17 cellular contexts compared by ENCODE assay signal in the genomic region with DNA sequence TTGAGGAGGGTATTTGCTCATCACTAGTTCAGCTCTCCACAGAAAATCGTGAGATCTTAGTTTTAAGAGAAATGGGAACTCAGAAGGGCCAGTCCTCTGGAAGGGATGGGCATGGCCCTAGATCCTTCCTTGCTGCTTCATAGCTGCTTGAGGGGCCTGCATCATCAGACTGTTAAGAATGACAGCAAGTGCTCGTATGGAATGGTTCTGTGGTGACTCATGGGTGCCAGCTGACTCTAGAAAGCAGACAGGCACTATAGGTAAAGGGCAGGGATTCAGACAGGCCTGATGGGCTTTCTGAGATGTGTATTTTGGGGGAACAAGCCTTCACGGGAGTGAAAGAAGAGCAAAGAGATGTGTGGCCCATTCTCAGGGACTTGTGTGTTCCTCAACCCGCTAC.
DNase-seq lines count a peak whose midpoint lies in the region; ATAC-seq and TF ChIP-seq lines count a peak whose summit lies in the region.
"Had no signal": no experiment of that assay in that cellular context is flagged by ENCODE, and none has a peak within 500 bp of the region (broad histone marks: within the 10 kb centered on the region; RNA-seq: fewer than 3 reads in every experiment).

No MANE protein-coding gene starts in this region.

- H3K4me1 ChIP-seq in foreskin keratinocyte, result peaks cover 10% of the 10 kb centered on the region
- H3K4me1 ChIP-seq: lower lobe of right lung, transverse colon had no signal

- H3K4me1 Mint-ChIP-seq in activated T-cell treated with anti-CD3 and anti-CD28 coated beads, Interleukin-2, amount 50 U/mL, for 4 hours (ENCODE audit: low read depth), result peaks cover 2% of the 10 kb centered on the region

- H3K4me3 Mint-ChIP-seq in activated T-cell treated with anti-CD3 and anti-CD28 coated beads, Interleukin-2, amount 50 U/mL, for 4 hours, result no peak overlapping the region
- H3K4me3 Mint-ChIP-seq: WTC11 had no signal

- DNase-seq in A172 (ENCODE audit: low spot score), result peak; percentile 78
- peak; percentile 24 for DNase-seq in HS-5 (ENCODE audit: low read depth)
- peak; percentile 32 for DNase-seq in SK-MEL-5 (ENCODE audit: low read depth, low spot score)
- DNase-seq in foreskin keratinocyte, result peak; percentile 70 to 86
- no peak for DNase-seq in activated T-cell treated with anti-CD3 and anti-CD28 coated beads, Interleukin-2, amount 50 U/mL, for 4 hours
- no peak for DNase-seq in activated T-cell treated with anti-CD3 and anti-CD28 coated beads for 4 hours
- DNase-seq: activated naive CD4-positive, alpha-beta T cell; COR-L47; lower lobe of right lung; NCI-H345; right cardiac atrium; stimulated activated CD4-positive, alpha-beta T cell treated with anti-CD3 and anti-CD28 coated beads, Interleukin-4, amount 100 ng/mL, for 1 hour; transverse colon had no signal

- peak; percentile 88 for ATAC-seq in foreskin keratinocyte
- ATAC-seq in GM21367 (IDR thresholded peaks at IDR 0.05; ENCODE audit: unreplicated experiment), result no peak
- ATAC-seq in activated T-cell treated with anti-CD3 and anti-CD28 coated beads, Interleukin-2, amount 50 U/mL, for 4 hours, result no peak
- ATAC-seq in GM18873 (IDR thresholded peaks at IDR 0.05; ENCODE audit: low FRiP score, unreplicated experiment), result no peak
- ATAC-seq: K562, lower lobe of right lung, right cardiac atrium, WTC11 had no signal

- TF ChIP-seq CTCF in foreskin keratinocyte (conservative IDR thresholded peaks at IDR 0.05), result no peak

- H3K27me3 Mint-ChIP-seq in activated T-cell treated with anti-CD3 and anti-CD28 coated beads, Interleukin-2, amount 50 U/mL, for 4 hours (ENCODE audit: low read depth), result no peaks in the 10 kb centered on the region

- H3K9me3 Mint-ChIP-seq in activated T-cell treated with anti-CD3 and anti-CD28 coated beads, Interleukin-2, amount 50 U/mL, for 4 hours, result no peaks in the 10 kb centered on the region

- no peaks in the 10 kb centered on the region for H3K36me3 Mint-ChIP-seq in activated T-cell treated with anti-CD3 and anti-CD28 coated beads, Interleukin-2, amount 50 U/mL, for 4 hours (ENCODE audit: insufficient read depth)

- in situ Hi-C loops in SK-MEL-5 (cut with HindIII; ENCODE audit: low pct_unique_long_range_greater_than_20kb, low sequenced_read_pairs), result no loop called here

- no peaks in the 10 kb centered on the region for H3K27me3 ChIP-seq in foreskin keratinocyte
- H3K27me3 ChIP-seq: transverse colon had no signal

- no peak overlapping the region for H3K27ac ChIP-seq in foreskin keratinocyte
- H3K27ac ChIP-seq: lower lobe of right lung, transverse colon had no signal

Comparison
In these comparisons a context has a peak if more than half of its experiments do, and no peak if none do; other contexts are left out.
1. DNase-seq: peak in A172 (single experiment), HS-5 (single experiment), SK-MEL-5 (single experiment) and foreskin keratinocyte (2 of 2); none in activated T-cell treated with anti-CD3 and anti-CD28 coated beads, Interleukin-2, amount 50 U/mL, for 4 hours (single experiment) and activated T-cell treated with anti-CD3 and anti-CD28 coated beads for 4 hours (single experiment).